ENCODE assay signal across 9 cellular contexts in genomic region chr16:1961651-1962067, GRCh38. TPM values are rescaled to one million over a fixed set of nuclear protein-coding genes. Genes with fewer than 3 reads are reported as not detected.
A peak's percentile ranks its signal among the peaks of the same experiment; 100 is the strongest.
DNase-seq lines count a peak whose midpoint lies in the region; ATAC-seq, FAIRE-seq and TF ChIP-seq lines count a peak whose summit lies in the region.
"Had no signal": no experiment of that assay in that cellular context is flagged by ENCODE, and none has a peak within 500 bp of the region (broad histone marks: within the 10 kb centered on the region; RNA-seq: fewer than 3 reads in every experiment).

No MANE protein-coding gene starts in this region.

- peaks cover 16% of the 10 kb centered on the region for H3F3A ChIP-seq in OCI-LY1 (ENCODE audit: insufficient read depth, low read length)

- no peak for FAIRE-seq in GM12878 (lab: Jason Lieb, UNC)

- WGBS in GM12878 (ENCODE audit: insufficient coverage, insufficient replicate concordance, low lambda C conversion rate, missing lambda C conversion rate): 0% methylated on average over 6 of the region's 6 CpGs
- 58 to 73% (median 65%) methylated on average over 3 to 6 of the region's 6 CpGs for WGBS in adrenal gland, 4 donors

- H4K20me1 ChIP-seq in OCI-LY1 (ENCODE audit: insufficient read depth, low read length) (no peaks in the 10 kb centered on the region), GM12878 (ENCODE audit: control insufficient read depth, insufficient read depth) (peaks cover 6% of the 10 kb centered on the region; the same call in 1 of the 2 replicates)

- no peak for TF ChIP-seq RAD21 in GM12878 (IDR thresholded peaks at IDR 0.05; ENCODE audit: insufficient read depth, low read depth, low read length)

- H3K27me3 ChIP-seq in A673 (replicated peaks; ENCODE audit: insufficient read depth, low read depth, low read length, poor library complexity) (no peaks in the 10 kb centered on the region), OCI-LY1 (ENCODE audit: insufficient read depth, low read length) (no peaks in the 10 kb centered on the region), GM12878 (replicated peaks in 1 of 2; ENCODE audit: control insufficient read depth in 2 of 2, insufficient read depth in 2 of 2, low read length in 1 of 2) (no peaks in the 10 kb centered on the region), adrenal gland (no peaks in the 10 kb centered on the region)

- RAD21 ChIA-PET in GM12878 (lab: Charles Lee; ENCODE audit: unreplicated experiment): interaction anchor here (1.0 kb wide), 1 partner anchor 18 kb away, joined by 3 read pairs; the partner anchor contains the start of gene MSRB1

- H3K27ac ChIP-seq in A673 (ENCODE audit: low read depth, low read length, poor library complexity, severe bottlenecking): peak overlapping the region; percentile 20
- peak overlapping the region; percentile 44 for H3K27ac ChIP-seq in OCI-LY1 (ENCODE audit: low read depth, low read length, poor library complexity, severe bottlenecking)
- peak overlapping the region; percentile 18; the same call in 1 of the 2 replicates for H3K27ac ChIP-seq in GM12878 (ENCODE audit: control insufficient read depth, insufficient read depth)
- no peak overlapping the region for H3K27ac ChIP-seq in adrenal gland

- SMC1A ChIA-PET in GM12878 (lab: Charles Lee; ENCODE audit: uncharacterized antibody, unreplicated experiment): no interaction called here

- H3K9me3 ChIP-seq in A673 (ENCODE audit: low read depth, low read length, poor library complexity, severe bottlenecking): no peaks in the 10 kb centered on the region
- H3K9me3 ChIP-seq in OCI-LY1 (ENCODE audit: low read length): no peaks in the 10 kb centered on the region
- no peaks in the 10 kb centered on the region for H3K9me3 ChIP-seq in GM12878 (replicated peaks; ENCODE audit: control insufficient read depth, insufficient read depth, low read length)
- no peaks in the 10 kb centered on the region for H3K9me3 ChIP-seq in adrenal gland (replicated peaks in 1 of 3)

- peaks cover 27% of the 10 kb centered on the region for H3K36me3 ChIP-seq in A673 (ENCODE audit: insufficient read depth, low read length, poor library complexity, severe bottlenecking)
- peaks cover 35% of the 10 kb centered on the region for H3K36me3 ChIP-seq in OCI-LY1 (ENCODE audit: insufficient read depth, low read length)
- peaks cover 11 to 13% of the 10 kb centered on the region in 2 experiments; a peak in 3 of 4 replicates for H3K36me3 ChIP-seq in GM12878 (ENCODE audit: control insufficient read depth in 2 of 2, insufficient read depth in 2 of 2, low read length in 1 of 2)
- H3K36me3 ChIP-seq in adrenal gland (replicated peaks in 1 of 2): peaks cover 0 to 23% of the 10 kb centered on the region in 2 donors

- POLR2A ChIA-PET in A673 (lab: Charles Lee; ENCODE audit: low non-redundant PET): no interaction called here
- POLR2A ChIA-PET in GM12878 (lab: Charles Lee): interaction anchor here (0.7 to 2.2 kb wide), 3 partner anchors 9 to 86 kb away, joined by 3 to 13 read pairs (median 11); partner anchors contain the start of genes NTHL1, SYNGR3, TBL3 and TSC2

- ATAC-seq in GM12878 (no peak), HG03045 (IDR thresholded peaks at IDR 0.05; ENCODE audit: unreplicated experiment) (no peak), HG03378 (IDR thresholded peaks at IDR 0.05; ENCODE audit: unreplicated experiment) (no peak)

- TF ChIP-seq EP300 in GM12878 (IDR thresholded peaks at IDR 0.05; ENCODE audit: borderline replicate concordance in 1 of 2, control insufficient read depth in 1 of 2, low read depth in 2 of 2, low read length in 2 of 2): no peak

- H3K9me2 ChIP-seq in OCI-LY1 (ENCODE audit: low read depth, low read length): no peaks in the 10 kb centered on the region

- BruUV-seq in A673 (replicated peaks; lab: Mats Ljungman, UMichigan): no TSS peak
- no TSS peak for BruUV-seq in GM12878 (replicated peaks; lab: Mats Ljungman, UMichigan)

- TF ChIP-seq CTCF in A673 (conservative IDR thresholded peaks at IDR 0.05; ENCODE audit: low read depth, low read length): no peak
- TF ChIP-seq CTCF in OCI-LY1 (IDR thresholded peaks at IDR 0.05; ENCODE audit: low read length): no peak
- no peak for TF ChIP-seq CTCF in GM12878 (IDR thresholded peaks at IDR 0.05 in 2 of 3, conservative IDR thresholded peaks at IDR 0.05 in 1 of 3; ENCODE audit: control insufficient read depth in 2 of 3, extremely low read depth in 1 of 3, insufficient read depth in 1 of 3, low read depth in 3 of 3, low read length in 3 of 3)
- TF ChIP-seq CTCF in adrenal gland (IDR thresholded peaks at IDR 0.05): no peak

- H3K4me3 ChIP-seq in A673 (ENCODE audit: low read depth, low read length, poor library complexity, severe bottlenecking): no peak overlapping the region
- peak overlapping the region; percentile 16 for H3K4me3 ChIP-seq in OCI-LY1 (ENCODE audit: low read depth, low read length, poor library complexity, severe bottlenecking)
- peak overlapping the region; percentile 98; the same call in 1 of the 2 replicates for H3K4me3 ChIP-seq in GM12878
- H3K4me3 ChIP-seq in adrenal gland: no peak overlapping the region

- peak overlapping the region; percentile 97; the same call in 1 of the 2 replicates for H3K4me2 ChIP-seq in OCI-LY1 (ENCODE audit: low read length)
- peak overlapping the region; percentile 83 for H3K4me2 ChIP-seq in GM12878 (ENCODE audit: control insufficient read depth, insufficient read depth)

- TF ChIP-seq POLR2A in GM12878 (IDR thresholded peaks at IDR 0.05; ENCODE audit: low read depth, low read length) (no peak), adrenal gland (IDR thresholded peaks at IDR 0.05) (no peak)

- CTCF ChIA-PET in A673 (lab: Charles Lee): interaction anchor here (1.0 kb wide), 1 partner anchor 179 kb away, joined by 3 read pairs; no protein-coding TSS in a partner anchor
- CTCF ChIA-PET in GM12878 (lab: Yijun Ruan, JAX): interaction anchor here (1.6 kb wide), 1 partner anchor 20 kb away, joined by 5 read pairs; no protein-coding TSS in a partner anchor

- H3K4me1 ChIP-seq in A673 (ENCODE audit: insufficient read depth, low read length, poor library complexity, severe bottlenecking) (peaks cover 24% of the 10 kb centered on the region), OCI-LY1 (ENCODE audit: insufficient read depth, low read length, severe bottlenecking) (peaks cover 46% of the 10 kb centered on the region), GM12878 (ENCODE audit: control insufficient read depth, insufficient read depth, low read length) (peaks cover 19% of the 10 kb centered on the region), adrenal gland (replicated peaks in 1 of 2) (peaks cover 10 to 29% of the 10 kb centered on the region in 2 donors)

- in situ Hi-C loops in GM12878 (cut with MboI): no loop called here

- H3K9ac ChIP-seq in OCI-LY1 (ENCODE audit: low read length) (no peak overlapping the region), GM12878 (ENCODE audit: control insufficient read depth, insufficient read depth, low read length) (peak overlapping the region; percentile 20; the same call in 1 of the 2 replicates)

- peak; percentile 52 for DNase-seq in A673 (ENCODE audit: low spot score)
- peak; percentile 13 for DNase-seq in DMS53 treated with DMSO at 0.1 percent for 48 hours (lab: John Stamatoyannopoulos, UW; ENCODE audit: unreplicated experiment)
- DNase-seq in GM12878 (ENCODE audit: low read depth, low spot score): no peak
- no peak for DNase-seq in adrenal gland
- DNase-seq in midbrain (lab: John Stamatoyannopoulos, UW): no peak

- peaks cover 21% of the 10 kb centered on the region for H3K79me2 ChIP-seq in OCI-LY1 (ENCODE audit: insufficient read depth, low read length)
- H3K79me2 ChIP-seq in GM12878 (ENCODE audit: control insufficient read depth, insufficient read depth, low read length): peaks cover 67% of the 10 kb centered on the region

- H2AFZ ChIP-seq in OCI-LY1 (ENCODE audit: low read length) (no peak overlapping the region), GM12878 (ENCODE audit: control insufficient read depth, low read depth, low read length) (no peak overlapping the region)

- intact Hi-C loops in A673 (cut with micrococcal nuclease; ENCODE audit: unreplicated experiment): no loop called here
- intact Hi-C loops in GM12878 (cut with micrococcal nuclease; ENCODE audit: unreplicated experiment): no loop called here
- intact Hi-C loops in adrenal gland (cut with DNase I): no loop called here

RNA-seq across cellular contexts. Expression of gene NDUFB10, which starts 2.3 kb away (rescaled TPM):
- 178 and 210 TPM in 2 replicates for total RNA-seq in A673 (2021)
- 8.3 and 9.9 TPM in 2 replicates for total RNA-seq in GM12878 (2013; cell fraction: nucleolus; rRNA removed)
- total RNA-seq in GM12878 (2014; rRNA removed): 233 and 275 TPM in 2 replicates
- 104 and 109 TPM in 2 replicates for total RNA-seq in GM12878 (2014; rRNA removed; fragmentation: Illumina TruSeq; extraction: Trizol)
- 149 and 150 TPM in 2 replicates for total RNA-seq in GM12878 (2021)
- 70.2 TPM for polyA plus RNA-seq in GM12878 (2011; ENCODE audit: low read depth)
- polyA plus RNA-seq in GM12878 (2011; rRNA removed): 29.3 and 52.2 TPM in 2 replicates
- 98.1 and 174 TPM in 2 replicates for polyA plus RNA-seq in GM12878 (2011; cell fraction: cytosol; rRNA removed)
- 81.2 and 96.7 TPM in 2 replicates for polyA plus RNA-seq in GM12878 (2011; cell fraction: nucleus; rRNA removed)
- 129 and 131 TPM in 2 replicates for polyA plus RNA-seq in GM12878 (2012)
- 61.0 and 87.2 TPM in 2 replicates for polyA plus RNA-seq in GM12878 (2014; fragmentation: Illumina TruSeq; extraction: Trizol)
- 100 to 1,000 TPM in 1 of 2 experiments, 10 to 100 TPM in 1; 67.5 to 102 TPM for polyA plus RNA-seq in GM12878 (2014; fragmentation: Nextera tagmentation; extraction: Ambion mirVana)
- polyA plus RNA-seq in GM12878 (2014; rRNA removed): 279 and 285 TPM in 2 replicates
- 100 to 1,000 TPM; 306 to 319 TPM for polyA plus RNA-seq in GM12878 (2016; fragmentation: Nextera tagmentation; extraction: Ambion mirVana)
- polyA minus RNA-seq in GM12878 (2011; rRNA and poly(A)+ RNA removed): 39.0 and 42.5 TPM in 2 replicates
- polyA minus RNA-seq in GM12878 (2011; cell fraction: cytosol; rRNA and poly(A)+ RNA removed): 58.6 and 60.4 TPM in 2 replicates
- 10.2 and 14.0 TPM in 2 replicates for polyA minus RNA-seq in GM12878 (2011; cell fraction: nucleus; rRNA and poly(A)+ RNA removed)
- total RNA-seq in adrenal gland: 100 to 1,000 TPM; 134 to 298 (median 175) TPM
- 100 to 1,000 TPM; 109 to 268 (median 213) TPM for polyA plus RNA-seq in adrenal gland

RNA-seq across cellular contexts. Expression of gene RPS2, which starts 3.0 kb away (rescaled TPM):
- total RNA-seq in A673 (2021) (3,326 and 3,385 TPM in 2 replicates), GM12878 (2014; rRNA removed) (5,589 and 7,037 TPM in 2 replicates), GM12878 (2014; rRNA removed; fragmentation: Illumina TruSeq; extraction: Trizol) (4,681 and 5,122 TPM in 2 replicates), GM12878 (2021) (6,096 and 6,247 TPM in 2 replicates), adrenal gland (1,000 to 10,000 TPM; 1,192 to 2,338 (median 1,739) TPM)
- total RNA-seq in GM12878 (2013; cell fraction: nucleolus; rRNA removed): 593 and 633 TPM in 2 replicates
- 3,332 TPM for polyA plus RNA-seq in GM12878 (2011; ENCODE audit: low read depth)
- polyA plus RNA-seq in GM12878 (2011; rRNA removed) (2,202 and 4,066 TPM in 2 replicates), GM12878 (2014; fragmentation: Illumina TruSeq; extraction: Trizol) (864 and 3,557 TPM in 2 replicates), GM12878 (2014; fragmentation: Nextera tagmentation; extraction: Ambion mirVana) (1,000 to 10,000 TPM; 1,295 to 3,629 TPM), GM12878 (2014; rRNA removed) (7,121 and 7,267 TPM in 2 replicates), GM12878 (2016; fragmentation: Nextera tagmentation; extraction: Ambion mirVana) (1,000 to 10,000 TPM; 3,107 to 3,800 TPM), adrenal gland (1,000 to 10,000 TPM; 1,045 to 4,016 (median 2,050) TPM)
- polyA plus RNA-seq in GM12878 (2011; cell fraction: cytosol; rRNA removed): 9,113 and 10,676 TPM in 2 replicates
- 4,007 and 4,043 TPM in 2 replicates for polyA plus RNA-seq in GM12878 (2011; cell fraction: nucleus; rRNA removed)
- polyA plus RNA-seq in GM12878 (2012): 7,298 and 8,934 TPM in 2 replicates
- polyA minus RNA-seq in GM12878 (2011; rRNA and poly(A)+ RNA removed): 3,882 and 8,083 TPM in 2 replicates
- 2,772 and 2,867 TPM in 2 replicates for polyA minus RNA-seq in GM12878 (2011; cell fraction: cytosol; rRNA and poly(A)+ RNA removed)
- 734 and 976 TPM in 2 replicates for polyA minus RNA-seq in GM12878 (2011; cell fraction: nucleus; rRNA and poly(A)+ RNA removed)

RNA-seq across cellular contexts. Expression of gene RNF151, which starts 5.0 kb away (rescaled TPM):
- total RNA-seq in A673 (2021) (not detected in 2 replicates), GM12878 (2014; rRNA removed) (0.16 and 0.17 TPM in 2 replicates), GM12878 (2014; rRNA removed; fragmentation: Illumina TruSeq; extraction: Trizol) (not detected in 2 replicates), GM12878 (2021) (0.32 and 0.56 TPM in 2 replicates), adrenal gland (under 1 TPM in 1 of 8 donors, not detected in 7; 0.47 TPM)
- not detected in 2 replicates for total RNA-seq in GM12878 (2013; cell fraction: nucleolus; rRNA removed)
- polyA plus RNA-seq in GM12878 (2011; ENCODE audit: low read depth): not detected
- polyA plus RNA-seq in GM12878 (2011; rRNA removed) (not detected in 2 replicates), GM12878 (2014; fragmentation: Illumina TruSeq; extraction: Trizol) (not detected in 2 replicates), GM12878 (2014; fragmentation: Nextera tagmentation; extraction: Ambion mirVana) (not detected), GM12878 (2014; rRNA removed) (not detected in 2 replicates), GM12878 (2016; fragmentation: Nextera tagmentation; extraction: Ambion mirVana) (not detected), adrenal gland (under 1 TPM in 2 of 3 donors, not detected in 1; 0.20 to 0.64 TPM)
- 0.17 TPM in 1 of 2 replicates, not detected in the other for polyA plus RNA-seq in GM12878 (2011; cell fraction: cytosol; rRNA removed)
- polyA plus RNA-seq in GM12878 (2011; cell fraction: nucleus; rRNA removed): 0.21 and 0.39 TPM in 2 replicates
- polyA plus RNA-seq in GM12878 (2012): 0.52 TPM in 1 of 2 replicates, not detected in the other
- not detected in 2 replicates for polyA minus RNA-seq in GM12878 (2011; rRNA and poly(A)+ RNA removed)
- not detected in 2 replicates for polyA minus RNA-seq in GM12878 (2011; cell fraction: cytosol; rRNA and poly(A)+ RNA removed)
- 0.57 TPM in 1 of 2 replicates, not detected in the other for polyA minus RNA-seq in GM12878 (2011; cell fraction: nucleus; rRNA and poly(A)+ RNA removed)
- total RNA-seq: activated CD8-positive, alpha-beta memory T cell treated with anti-CD3 and anti-CD28 coated beads for 36 hours had no signal

RNA-seq across cellular contexts. Expression of gene RPL3L, which starts 7.2 kb away (rescaled TPM):
- total RNA-seq in A673 (2021) (not detected in 2 replicates), GM12878 (2014; rRNA removed) (not detected in 2 replicates), GM12878 (2014; rRNA removed; fragmentation: Illumina TruSeq; extraction: Trizol) (not detected in 2 replicates), GM12878 (2021) (not detected in 2 replicates), adrenal gland (under 1 TPM in 1 of 8 donors, not detected in 7; 0.20 TPM)
- not detected in 2 replicates for total RNA-seq in GM12878 (2013; cell fraction: nucleolus; rRNA removed)
- polyA plus RNA-seq in GM12878 (2011; ENCODE audit: low read depth): not detected
- polyA plus RNA-seq in GM12878 (2011; rRNA removed) (not detected in 2 replicates), GM12878 (2014; fragmentation: Illumina TruSeq; extraction: Trizol) (not detected in 2 replicates), GM12878 (2014; fragmentation: Nextera tagmentation; extraction: Ambion mirVana) (under 1 TPM in 1 of 2 experiments, not detected in 1; 0.07 TPM), GM12878 (2014; rRNA removed) (not detected in 2 replicates), GM12878 (2016; fragmentation: Nextera tagmentation; extraction: Ambion mirVana) (under 1 TPM; 0.10 to 0.12 TPM), adrenal gland (under 1 TPM in 1 of 3 donors, not detected in 2; 0.07 TPM)
- not detected in 2 replicates for polyA plus RNA-seq in GM12878 (2011; cell fraction: cytosol; rRNA removed)
- polyA plus RNA-seq in GM12878 (2011; cell fraction: nucleus; rRNA removed): not detected in 2 replicates
- polyA plus RNA-seq in GM12878 (2012): 0.20 and 0.22 TPM in 2 replicates
- polyA minus RNA-seq in GM12878 (2011; rRNA and poly(A)+ RNA removed): 0.46 TPM in 1 of 2 replicates, not detected in the other
- polyA minus RNA-seq in GM12878 (2011; cell fraction: cytosol; rRNA and poly(A)+ RNA removed): not detected in 2 replicates
- not detected in 2 replicates for polyA minus RNA-seq in GM12878 (2011; cell fraction: nucleus; rRNA and poly(A)+ RNA removed)

RNA-seq across cellular contexts. Expression of gene TBL3, which starts 10.2 kb away (rescaled TPM):
- total RNA-seq in A673 (2021) (58.4 and 64.1 TPM in 2 replicates), GM12878 (2014; rRNA removed) (53.0 and 71.4 TPM in 2 replicates), GM12878 (2014; rRNA removed; fragmentation: Illumina TruSeq; extraction: Trizol) (8.2 and 9.6 TPM in 2 replicates), GM12878 (2021) (64.8 and 66.8 TPM in 2 replicates), adrenal gland (100 to 1,000 TPM in 1 of 8 donors, 10 to 100 TPM in 7; 22.3 to 137 (median 36.2) TPM)
- 28.0 and 31.8 TPM in 2 replicates for total RNA-seq in GM12878 (2013; cell fraction: nucleolus; rRNA removed)
- 9.8 TPM for polyA plus RNA-seq in GM12878 (2011; ENCODE audit: low read depth)
- polyA plus RNA-seq in GM12878 (2011; rRNA removed) (4.6 and 20.9 TPM in 2 replicates), GM12878 (2014; fragmentation: Illumina TruSeq; extraction: Trizol) (5.6 and 21.7 TPM in 2 replicates), GM12878 (2014; fragmentation: Nextera tagmentation; extraction: Ambion mirVana) (1 to 10 TPM; 1.2 to 8.1 TPM), GM12878 (2014; rRNA removed) (46.8 and 65.1 TPM in 2 replicates), GM12878 (2016; fragmentation: Nextera tagmentation; extraction: Ambion mirVana) (100 to 1,000 TPM in 1 of 2 experiments, 10 to 100 TPM in 1; 89.6 to 101 TPM), adrenal gland (100 to 1,000 TPM in 2 of 3 donors, 10 to 100 TPM in 1; 10.8 to 106 (median 105) TPM)
- 39.7 and 48.7 TPM in 2 replicates for polyA plus RNA-seq in GM12878 (2011; cell fraction: cytosol; rRNA removed)
- polyA plus RNA-seq in GM12878 (2011; cell fraction: nucleus; rRNA removed): 111 and 145 TPM in 2 replicates
- polyA plus RNA-seq in GM12878 (2012): 20.6 and 30.3 TPM in 2 replicates
- 34.5 and 66.7 TPM in 2 replicates for polyA minus RNA-seq in GM12878 (2011; rRNA and poly(A)+ RNA removed)
- polyA minus RNA-seq in GM12878 (2011; cell fraction: cytosol; rRNA and poly(A)+ RNA removed): 26.2 and 31.5 TPM in 2 replicates
- 26.6 and 42.8 TPM in 2 replicates for polyA minus RNA-seq in GM12878 (2011; cell fraction: nucleus; rRNA and poly(A)+ RNA removed)

Comparison
In these comparisons a context has a peak if more than half of its experiments do, and no peak if none do; other contexts are left out.
1. DNase-seq: peak in A673 (single experiment) and DMS53 treated with DMSO at 0.1 percent for 48 hours (single experiment); none in GM12878 (single experiment), adrenal gland (0 of 7) and midbrain (single experiment).
2. H3K27ac ChIP-seq: peak in A673 (single experiment), OCI-LY1 (single experiment) and GM12878 (single experiment); none in adrenal gland (0 of 5).
3. H3K4me3 ChIP-seq: peak in OCI-LY1 (single experiment) and GM12878 (single experiment); none in A673 (single experiment) and adrenal gland (0 of 4).